8 cellular contexts compared by ENCODE assay signal in the genomic region with DNA sequence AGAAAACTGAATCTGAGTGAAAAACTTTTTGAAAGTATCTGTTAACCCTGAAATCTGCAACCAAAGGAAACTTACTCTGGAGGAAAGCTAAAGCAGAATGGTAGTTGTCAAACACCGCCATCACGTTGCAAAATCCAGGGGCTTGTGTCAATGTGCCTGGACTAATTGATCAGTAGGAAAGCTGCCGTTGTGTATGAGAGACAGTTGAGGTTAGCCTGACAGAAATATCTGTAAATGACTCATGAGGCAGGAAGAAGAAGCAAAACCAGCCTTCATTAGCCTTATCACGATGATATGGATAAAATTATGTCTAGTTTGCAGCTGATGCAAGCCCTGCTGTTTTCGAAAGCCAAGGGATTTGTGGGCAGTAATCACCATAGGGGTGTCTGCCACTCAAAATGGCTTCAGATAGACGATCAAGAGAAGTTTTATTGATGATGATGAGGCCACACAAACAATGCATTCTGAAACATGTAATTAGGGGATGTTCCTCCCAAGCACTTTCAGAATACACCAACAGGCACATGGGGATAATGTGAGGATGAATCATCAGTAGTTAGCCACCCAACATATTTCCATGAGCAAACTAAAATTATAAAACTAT. TPM values are rescaled to one million over a fixed set of nuclear protein-coding genes. Genes with fewer than 3 reads are reported as not detected.
DNase-seq lines count a peak whose midpoint lies in the region; ATAC-seq, FAIRE-seq and TF ChIP-seq lines count a peak whose summit lies in the region.

No MANE protein-coding gene starts in this region.

- peak overlapping the region; percentile 81 for H3K4ac ChIP-seq in IMR-90 (ENCODE audit: low read depth, low read length)

- H3K4me1 ChIP-seq in BE2C (peaks cover 8% of the 10 kb centered on the region), IMR-90 (ENCODE audit: control insufficient read depth, insufficient read depth, low read length) (peaks cover 26% of the 10 kb centered on the region), lung (ENCODE audit: control insufficient read depth in 2 of 2, insufficient read depth in 2 of 2, low read length in 2 of 2) (peaks cover 0 to 3% of the 10 kb centered on the region in 2 donors)

- peak overlapping the region; percentile 76 for H2BK20ac ChIP-seq in IMR-90 (ENCODE audit: low read depth, low read length)

- dilution Hi-C loops in IMR-90 (cut with HindIII; ENCODE audit: low sequenced_read_pairs, unreplicated experiment), result no loop called here

- peak overlapping the region; percentile 98 for H2AK5ac ChIP-seq in IMR-90 (ENCODE audit: low read depth, low read length)

- peaks cover 4% of the 10 kb centered on the region for H3K27me3 Mint-ChIP-seq in glutamatergic neuron (ENCODE audit: unreplicated experiment)

- H3K4me1 Mint-ChIP-seq in glutamatergic neuron (ENCODE audit: low read depth, unreplicated experiment), result no peaks in the 10 kb centered on the region

- in situ Hi-C loops in IMR-90 (cut with MboI; ENCODE audit: low sequenced_read_pairs), result no loop called here

- H3K79me1 ChIP-seq in IMR-90 (ENCODE audit: low read depth in 1 of 2, low read length in 2 of 2), result peaks cover 0 to 34% of the 10 kb centered on the region in 2 experiments; a peak in 2 of 4 replicates

- ATAC-seq in IMR-90 (ENCODE audit: low read depth) (no peak), lung (ENCODE audit: insufficient read depth, low FRiP score) (peak; percentile 13)

- peak overlapping the region; percentile 32 to 93; a peak in 3 of 4 replicates for H4K8ac ChIP-seq in IMR-90 (ENCODE audit: low read depth in 2 of 2, low read length in 2 of 2)

- WGBS in IMR-90 (ENCODE audit: extremely low coverage in 2 of 2, insufficient read length in 1 of 2), 2 experiments, result 68% methylated on average over 2 of the region's 6 CpGs; no CpG with 5 or more reads in 1 of the 2 experiments
- WGBS in lung, 2 donors, result 19 to 42% methylated on average over 6 of the region's 6 CpGs
- WGBS in lower leg skin, 2 donors, result 36 to 41% methylated on average over 6 of the region's 6 CpGs

- peak overlapping the region; percentile 98 for H3K18ac ChIP-seq in IMR-90 (ENCODE audit: low read depth, low read length)

- TF ChIP-seq POLR2A in IMR-90 (IDR thresholded peaks at IDR 0.05; ENCODE audit: low read depth, low read length), result no peak
- no peak for TF ChIP-seq POLR2A in lower leg skin (IDR thresholded peaks at IDR 0.05)
- no peak for TF ChIP-seq POLR2A in GM12891 (IDR thresholded peaks at IDR 0.05; ENCODE audit: low read depth, low read length)

- peaks cover 7% of the 10 kb centered on the region for H3K36me3 Mint-ChIP-seq in glutamatergic neuron (ENCODE audit: unreplicated experiment)

- H3K27me3 ChIP-seq in BE2C (no peaks in the 10 kb centered on the region), IMR-90 (ENCODE audit: control insufficient read depth, insufficient read depth, low read length) (no peaks in the 10 kb centered on the region), lung (ENCODE audit: control insufficient read depth, insufficient read depth) (no peaks in the 10 kb centered on the region)

- H3K36me3 ChIP-seq in BE2C (no peaks in the 10 kb centered on the region), IMR-90 (ENCODE audit: control insufficient read depth, insufficient read depth, low read length) (no peaks in the 10 kb centered on the region), lung (ENCODE audit: control insufficient read depth in 2 of 2, insufficient read depth in 2 of 2, low read length in 2 of 2) (no peaks in the 10 kb centered on the region)

- no peak for FAIRE-seq in GM12891 (lab: Jason Lieb, UNC)

- peak overlapping the region; percentile 92 for H2AK9ac ChIP-seq in IMR-90 (replicated peaks; ENCODE audit: low read depth, low read length, poor library complexity)

- H2BK5ac ChIP-seq in IMR-90 (ENCODE audit: low read depth, low read length, poor library complexity, severe bottlenecking), result peak overlapping the region; percentile 90

- no peaks in the 10 kb centered on the region for H4K20me1 ChIP-seq in IMR-90 (ENCODE audit: insufficient read depth, low read length)

- CTCF ChIA-PET in IMR-90 (lab: Yijun Ruan, JAX), result interaction anchor here (1.2 to 2.1 kb wide), 2 partner anchors 32 to 133 kb away, joined by 3 to 7 read pairs; no protein-coding TSS in a partner anchor

- H3K9me3 ChIP-seq in BE2C, result no peaks in the 10 kb centered on the region
- H3K9me3 ChIP-seq in IMR-90 (ENCODE audit: control insufficient read depth, insufficient read depth, low read length), result no peaks in the 10 kb centered on the region
- H3K9me3 ChIP-seq in lung (ENCODE audit: control insufficient read depth in 2 of 2, insufficient read depth in 1 of 2, low read length in 1 of 2), result peaks cover 0 to 2% of the 10 kb centered on the region in 2 donors

- H3K27ac Mint-ChIP-seq in glutamatergic neuron (ENCODE audit: unreplicated experiment), result no peak overlapping the region

- TF ChIP-seq CTCF in BE2C (IDR thresholded peaks at IDR 0.05; ENCODE audit: low read depth, low read length) (no peak), IMR-90 (conservative IDR thresholded peaks at IDR 0.05; ENCODE audit: low read depth, low read length) (no peak), lung (IDR thresholded peaks at IDR 0.05; ENCODE audit: control extremely low read depth, extremely low read depth) (no peak), glutamatergic neuron (IDR thresholded peaks at IDR 0.05; ENCODE audit: partially characterized antibody, unreplicated experiment) (no peak), lower leg skin (IDR thresholded peaks at IDR 0.05) (no peak)

- H3K23ac ChIP-seq in IMR-90 (ENCODE audit: low read depth, low read length), result peak overlapping the region; percentile 97

- peak; percentile 20 for DNase-seq in BE2C
- DNase-seq in IMR-90, result peak; percentile 58
- DNase-seq in activated T-cell treated with anti-CD3 and anti-CD28 coated beads, Interleukin-2, amount 50 U/mL, for 48 hours, result peak; percentile 50 to 55
- no peak for DNase-seq in lung (ENCODE audit: low spot score)
- DNase-seq in glutamatergic neuron, result no peak
- DNase-seq in RKO (ENCODE audit: low spot score), result no peak
- DNase-seq in lower leg skin (ENCODE audit: low spot score in 2 of 2), result no peak
- no peak for DNase-seq in GM12891 (ENCODE audit: insufficient read length, low spot score)

- peak overlapping the region; percentile 89 for H2BK120ac ChIP-seq in IMR-90 (ENCODE audit: low read depth, low read length)

- peak overlapping the region; percentile 90 for H4K5ac ChIP-seq in IMR-90 (ENCODE audit: low read depth, low read length)

- H3K56ac ChIP-seq in IMR-90 (ENCODE audit: extremely low read depth, insufficient read depth, low read length), result peak overlapping the region; percentile 29; the same call in 1 of the 2 replicates

- peaks cover 2% of the 10 kb centered on the region for H3K9me3 Mint-ChIP-seq in glutamatergic neuron (ENCODE audit: unreplicated experiment)

- peak overlapping the region; percentile 21 for H3K14ac ChIP-seq in IMR-90 (replicated peaks; ENCODE audit: low read depth, low read length)

- no TSS peak for BruUV-seq in IMR-90 (replicated peaks; lab: Mats Ljungman, UMichigan)

- peak overlapping the region; percentile 90; the same call in 2 of the 3 replicates for H2BK15ac ChIP-seq in IMR-90 (ENCODE audit: low read depth, low read length)

- H3K4me2 ChIP-seq in IMR-90 (ENCODE audit: low read depth, low read length), result peak overlapping the region; percentile 68

- peak overlapping the region; percentile 82 for H2AFZ ChIP-seq in IMR-90 (replicated peaks; ENCODE audit: low read length, poor library complexity)

- 0 out of 2 replicates have a peak overlapping the region, but pooled peaks have one; percentile 7 for H3K9ac ChIP-seq in IMR-90 (ENCODE audit: low read depth, low read length)

- peaks cover 22% of the 10 kb centered on the region for H3K9me1 ChIP-seq in IMR-90 (ENCODE audit: insufficient read depth, low read length)

- no peak overlapping the region for H3K4me3 Mint-ChIP-seq in glutamatergic neuron (ENCODE audit: unreplicated experiment)

- H4K91ac ChIP-seq in IMR-90 (ENCODE audit: insufficient read depth, low read depth, low read length), result peak overlapping the region; percentile 96

- TF ChIP-seq RAD21 in IMR-90 (IDR thresholded peaks at IDR 0.05; ENCODE audit: low read length), result no peak

- POLR2A ChIA-PET in IMR-90 (lab: Charles Lee; ENCODE audit: unreplicated experiment), result no interaction called here

- H3K4me3 ChIP-seq in BE2C (ENCODE audit: low read depth, low read length) (no peak overlapping the region), IMR-90 (ENCODE audit: insufficient read depth, low read depth, low read length) (no peak overlapping the region), lung (no peak overlapping the region), lower leg skin (ENCODE audit: low read depth, poor library complexity, severe bottlenecking) (no peak overlapping the region)

- intact Hi-C loops in IMR-90 (cut with micrococcal nuclease) (no loop called here), lower leg skin (cut with DNase I; ENCODE audit: low total_unique reads) (loop anchor here (5.0 kb wide), 1 partner anchor 115 kb away; no protein-coding TSS in a partner anchor)

- H3K27ac ChIP-seq in IMR-90 (ENCODE audit: insufficient read depth, low read length), result peak overlapping the region; percentile 78
- H3K27ac ChIP-seq in lung (ENCODE audit: low read depth in 1 of 2, low read length in 1 of 2), result peak overlapping the region in 1 of 2 donors; percentile 26

TF ChIP-seq in IMR-90, 13 proteins besides CTCF, POLR2A, EP300 and RAD21 (continues in another document):
- TF ChIP-seq BHLHE40 (IDR thresholded peaks at IDR 0.05; ENCODE audit: low read depth, low read length) (peak; percentile 30; the same call in 1 of the 2 replicates), MAFK (IDR thresholded peaks at IDR 0.05; ENCODE audit: low read depth, low read length) (peak; percentile 47), CEBPB (IDR thresholded peaks at IDR 0.05; ENCODE audit: low read depth, low read length) (peak; percentile 58; the same call in 1 of the 2 replicates)

TF ChIP-seq in GM12891, 5 proteins besides CTCF, POLR2A, EP300 and RAD21:
- no peak for TF ChIP-seq PAX5 (IDR thresholded peaks at IDR 0.05; ENCODE audit: insufficient read depth, low read length, severe bottlenecking)
- no peak for TF ChIP-seq POU2F2 (IDR thresholded peaks at IDR 0.05; ENCODE audit: low read depth, low read length)
- no peak for TF ChIP-seq POLR2AphosphoS5 (IDR thresholded peaks at IDR 0.05; ENCODE audit: low read depth, low read length)
- TF ChIP-seq TAF1 (IDR thresholded peaks at IDR 0.05; ENCODE audit: low read depth, low read length), result no peak

RNA-seq across cellular contexts. Expression of gene SCGB1A1, which starts 8.9 kb away (rescaled TPM):
- not detected for polyA plus RNA-seq in BE2C (2012; ENCODE audit: insufficient read depth, insufficient read length, low read depth)
- total RNA-seq in IMR-90 (2012; rRNA removed), result not detected in 2 replicates
- polyA plus RNA-seq in IMR-90 (2012; rRNA removed), result not detected in 2 replicates
- polyA plus RNA-seq in IMR-90 (2012; cell fraction: cytosol; rRNA removed), result not detected in 2 replicates
- polyA plus RNA-seq in IMR-90 (2012; cell fraction: nucleus; rRNA removed; ENCODE audit: low replicate concordance), result not detected in 2 replicates
- total RNA-seq in lung, result 1,000 to 10,000 TPM in 1 of 2 donors, 10 to 100 TPM in 1; 16.0 to 5,001 TPM
- polyA plus RNA-seq in lung, result 1,000 to 10,000 TPM; 2,989 to 6,099 TPM
- total RNA-seq in glutamatergic neuron (ENCODE audit: unreplicated experiment), result not detected
- total RNA-seq in lower leg skin, result not detected
- polyA plus RNA-seq in GM12891 (2012; ENCODE audit: low read depth, missing spikeins), result not detected

Comparison
In these comparisons a context has a peak if more than half of its experiments do, and no peak if none do; other contexts are left out.
1. DNase-seq: peak in BE2C (single experiment), IMR-90 (single experiment) and activated T-cell treated with anti-CD3 and anti-CD28 coated beads, Interleukin-2, amount 50 U/mL, for 48 hours (2 of 2); none in lung (single experiment), glutamatergic neuron (single experiment), RKO (single experiment), lower leg skin (0 of 2) and GM12891 (single experiment).
2. RNA of gene SCGB1A1, which starts 8.9 kb away (total RNA-seq): 16.0 to 5,001 TPM in lung; not detected in IMR-90, not detected in glutamatergic neuron (single experiment) and not detected in lower leg skin; every median in the first group is over 10 times any median in the second.